Comparison of ENCODE assay signal across 9 cellular contexts in genomic region chr17:60598001-60598736, GRCh38. TPM values are rescaled to one million over a fixed set of nuclear protein-coding genes. Genes with fewer than 3 reads are reported as not detected.
DNase-seq lines count a peak whose midpoint lies in the region; ATAC-seq and TF ChIP-seq lines count a peak whose summit lies in the region.
"Had no signal": no experiment of that assay in that cellular context is flagged by ENCODE, and none has a peak within 500 bp of the region (broad histone marks: within the 10 kb centered on the region; RNA-seq: fewer than 3 reads in every experiment).

No MANE protein-coding gene starts in this region.

- no peaks in the 10 kb centered on the region for H3K36me3 ChIP-seq in tibial nerve

- peak overlapping the region; percentile 97 to 99 (median 99) for H3K27ac ChIP-seq in tibial nerve

- no peak for ATAC-seq in activated T-cell treated with anti-CD3 and anti-CD28 coated beads, Interleukin-2, amount 50 U/mL, for 72 hours (replicated peaks in 1 of 2)
- no peak for ATAC-seq in GM21526 (IDR thresholded peaks at IDR 0.05; ENCODE audit: low FRiP score, unreplicated experiment)

- TF ChIP-seq CTCF in fibroblast of villous mesenchyme (IDR thresholded peaks at IDR 0.05; ENCODE audit: insufficient read depth, low read depth, low read length): no peak
- no peak for TF ChIP-seq CTCF in tibial nerve (IDR thresholded peaks at IDR 0.05)

- TF ChIP-seq EP300 in tibial nerve (IDR thresholded peaks at IDR 0.05): peak in 1 of 2 donors; percentile 53

- no peaks in the 10 kb centered on the region for H3K27me3 ChIP-seq in tibial nerve

- H3K4me3 ChIP-seq in fibroblast of villous mesenchyme (ENCODE audit: low read depth, low read length): no peak overlapping the region
- H3K4me3 ChIP-seq in tibial nerve: no peak overlapping the region

- WGBS in tibial nerve, 2 donors: 87 to 89% methylated on average over 7 of the region's 7 CpGs

- H3K4me3 Mint-ChIP-seq in activated T-cell treated with anti-CD3 and anti-CD28 coated beads, Interleukin-2, amount 50 U/mL, for 72 hours: peak overlapping the region; percentile 18 to 42

- no peaks in the 10 kb centered on the region for H3K27me3 Mint-ChIP-seq in activated T-cell treated with anti-CD3 and anti-CD28 coated beads, Interleukin-2, amount 50 U/mL, for 72 hours (ENCODE audit: low read depth)

- H3K36me3 Mint-ChIP-seq in activated T-cell treated with anti-CD3 and anti-CD28 coated beads, Interleukin-2, amount 50 U/mL, for 72 hours (ENCODE audit: insufficient read depth in 2 of 2): peaks cover 0 to 2% of the 10 kb centered on the region in 2 donors

- TF ChIP-seq POLR2A in tibial nerve (IDR thresholded peaks at IDR 0.05): no peak

- no peak for DNase-seq in activated T-cell treated with anti-CD3 and anti-CD28 coated beads, Interleukin-2, amount 50 U/mL, for 72 hours
- DNase-seq in activated T-cell treated with anti-CD3 and anti-CD28 coated beads for 4 hours (no peak), OCI-M1 (lab: John Stamatoyannopoulos, UW) (peak; percentile 66), fibroblast of villous mesenchyme (ENCODE audit: low read depth) (peak; percentile 30), tibial nerve (ENCODE audit: low spot score in 2 of 2) (no peak), AG08396 (ENCODE audit: low spot score) (no peak), NCI-H226 (no peak)
- DNase-seq: COR-L47 had no signal

- peaks cover 0 to 20% (median 10%) of the 10 kb centered on the region in 4 donors for H3K4me1 ChIP-seq in tibial nerve

- no peak overlapping the region for H3K27ac Mint-ChIP-seq in activated T-cell treated with anti-CD3 and anti-CD28 coated beads, Interleukin-2, amount 50 U/mL, for 72 hours

- H3K9me3 Mint-ChIP-seq in activated T-cell treated with anti-CD3 and anti-CD28 coated beads, Interleukin-2, amount 50 U/mL, for 72 hours: no peaks in the 10 kb centered on the region

- no peaks in the 10 kb centered on the region for H3K9me3 ChIP-seq in tibial nerve

- peaks cover 25% of the 10 kb centered on the region for H3K4me1 Mint-ChIP-seq in activated T-cell treated with anti-CD3 and anti-CD28 coated beads, Interleukin-2, amount 50 U/mL, for 72 hours (ENCODE audit: low read depth)

RNA-seq across cellular contexts. Expression of gene PPM1D, which starts 1.8 kb away (rescaled TPM):
- 10 to 100 TPM; 13.1 to 20.0 TPM for total RNA-seq in activated T-cell treated with anti-CD3 and anti-CD28 coated beads, Interleukin-2, amount 50 U/mL, for 72 hours
- total RNA-seq in fibroblast of villous mesenchyme (10.3 and 15.5 TPM in 2 replicates), tibial nerve (10 to 100 TPM; 14.9 to 25.9 (median 15.6) TPM)

Comparison
In these comparisons a context has a peak if more than half of its experiments do, and no peak if none do; other contexts are left out.
1. DNase-seq: peak in OCI-M1 (single experiment) and fibroblast of villous mesenchyme (single experiment); none in activated T-cell treated with anti-CD3 and anti-CD28 coated beads, Interleukin-2, amount 50 U/mL, for 72 hours (0 of 2), activated T-cell treated with anti-CD3 and anti-CD28 coated beads for 4 hours (single experiment), tibial nerve (0 of 2), AG08396 (single experiment) and NCI-H226 (single experiment).